ENCODE assay signal across 2 cellular contexts in genomic region chr16:11200523-11201063, GRCh38.
TF ChIP-seq lines count a peak whose summit lies in the region.

No MANE protein-coding gene starts in this region.

TF ChIP-seq in H1, 55 proteins besides CTCF, POLR2A, EP300 and RAD21:
- TF ChIP-seq USF2 (IDR thresholded peaks at IDR 0.05; ENCODE audit: low read length) (no peak), RFX5 (IDR thresholded peaks at IDR 0.05; ENCODE audit: borderline replicate concordance, low read depth, low read length) (no peak), TEAD4 (IDR thresholded peaks at IDR 0.05; ENCODE audit: low read depth, low read length) (no peak), ATF3 (IDR thresholded peaks at IDR 0.05; ENCODE audit: insufficient read depth, low read depth, low read length) (no peak), SP4 (IDR thresholded peaks at IDR 0.05; ENCODE audit: low read length) (no peak), CEBPB (IDR thresholded peaks at IDR 0.05; ENCODE audit: low read depth, low read length) (no peak), SP1 (IDR thresholded peaks at IDR 0.05; ENCODE audit: low read depth, low read length) (no peak)

TF ChIP-seq in SK-N-SH, 30 proteins besides CTCF, POLR2A, EP300 and RAD21:
- no peak for TF ChIP-seq REST (IDR thresholded peaks at IDR 0.05; ENCODE audit: low read depth, low read length)
